ENCODE assay signal across 11 cellular contexts in the genomic region with DNA sequence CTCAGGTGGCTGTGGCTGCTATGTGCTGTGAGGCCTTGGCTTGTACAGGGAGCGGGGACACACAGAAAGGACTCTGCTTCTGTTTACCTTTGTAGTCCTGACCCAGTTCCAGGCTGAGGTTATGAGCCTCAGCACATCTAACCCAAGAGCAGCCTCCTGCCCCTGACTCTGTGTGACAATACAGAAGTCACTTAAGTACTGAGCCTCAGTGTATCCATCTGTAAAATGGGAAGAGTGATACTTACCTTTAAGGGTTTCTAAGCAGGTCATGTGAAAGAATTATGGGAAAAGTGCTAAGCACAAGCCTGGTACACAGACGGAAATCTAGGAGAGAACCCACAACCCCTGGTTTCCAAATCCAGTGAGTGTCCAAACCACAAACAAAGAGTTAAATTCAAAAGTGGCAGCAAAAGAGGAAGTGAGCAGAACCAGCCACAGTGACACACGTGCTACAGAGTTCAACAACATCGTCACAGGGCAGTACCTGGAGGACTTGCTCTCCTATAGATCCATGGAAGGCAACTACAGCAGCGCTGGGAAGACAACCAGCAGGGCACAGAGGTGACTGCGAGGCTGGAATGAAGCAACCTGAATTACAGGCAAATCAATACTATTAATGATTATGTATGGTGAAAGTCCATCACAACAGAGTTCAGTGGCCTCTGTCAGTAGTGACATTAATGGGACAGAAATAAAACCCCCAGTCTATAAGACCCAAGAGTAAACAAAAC. TPM values are rescaled to one million over a fixed set of nuclear protein-coding genes. Genes with fewer than 3 reads are reported as not detected.
DNase-seq lines count a peak whose midpoint lies in the region; ATAC-seq and TF ChIP-seq lines count a peak whose summit lies in the region.
"Had no signal": no experiment of that assay in that cellular context is flagged by ENCODE, and none has a peak within 500 bp of the region (broad histone marks: within the 10 kb centered on the region; RNA-seq: fewer than 3 reads in every experiment).

No MANE protein-coding gene starts in this region.

- H3K27me3 ChIP-seq in PC-9 (ENCODE audit: insufficient read depth, low read depth): no peaks in the 10 kb centered on the region

- no peak overlapping the region for H3K4me3 ChIP-seq in PC-9

- H3F3A ChIP-seq in PC-9 (ENCODE audit: insufficient read depth, low read depth): no peaks in the 10 kb centered on the region

- DNase-seq in OCI-M1 (lab: John Stamatoyannopoulos, UW): peak; percentile 87
- peak; percentile 70 for DNase-seq in naive B cell
- no peak for DNase-seq in Right ventricle myocardium inferior (ENCODE audit: missing footprints)
- no peak for DNase-seq in Ammon's horn (ENCODE audit: low spot score)
- no peak for DNase-seq in PC-9
- no peak for DNase-seq in DMS79 treated with DMSO at 0.1 percent for 48 hours (lab: John Stamatoyannopoulos, UW)
- DNase-seq: foreskin fibroblast; NCI-H2029 treated with DMSO at 0.1 percent for 48 hours; stimulated activated CD4-positive, alpha-beta T cell treated with anti-CD3 and anti-CD28 coated beads, Interleukin-4, amount 100 ng/mL, for 4 hours had no signal

- H3K27me3 Mint-ChIP-seq in naive B cell: no peaks in the 10 kb centered on the region

- H3K4me1 ChIP-seq in PC-9 (replicated peaks; ENCODE audit: insufficient read depth): no peaks in the 10 kb centered on the region

- no peaks in the 10 kb centered on the region for H3K9me3 Mint-ChIP-seq in naive B cell

- H3K4me3 Mint-ChIP-seq in naive B cell: peak overlapping the region; percentile 20 to 76 (median 58)

- no peaks in the 10 kb centered on the region for H3K9me2 ChIP-seq in PC-9 (ENCODE audit: insufficient read depth)

- no TSS peak for BruUV-seq in PC-9 (replicated peaks; lab: Mats Ljungman, UMichigan)

- H3K4me1 Mint-ChIP-seq in naive B cell: peaks cover 36 to 67% (median 65%) of the 10 kb centered on the region in 3 donors

- H3K9me3 ChIP-seq in PC-9 (ENCODE audit: insufficient read depth, low read depth): no peaks in the 10 kb centered on the region

- ATAC-seq in GM18519 (IDR thresholded peaks at IDR 0.05; ENCODE audit: low FRiP score, unreplicated experiment) (peak; percentile 52), HG02759 (IDR thresholded peaks at IDR 0.05; ENCODE audit: unreplicated experiment) (peak; percentile 56), naive B cell (ENCODE audit: low read depth in 2 of 2) (peak; percentile 96 to 98), Right ventricle myocardium inferior (no peak)

- no peak overlapping the region for H3K4me2 ChIP-seq in PC-9

- TF ChIP-seq CTCF in PC-9 (conservative IDR thresholded peaks at IDR 0.05): no peak

- peaks cover 30% of the 10 kb centered on the region for H4K20me1 ChIP-seq in PC-9 (ENCODE audit: insufficient read depth)

- H2AFZ ChIP-seq in PC-9: no peak overlapping the region

- CTCF ChIA-PET in PC-9 (lab: Charles Lee): no interaction called here

- H3K36me3 Mint-ChIP-seq in naive B cell: peaks cover 0 to 16% of the 10 kb centered on the region in 2 donors

- intact Hi-C loops in Right ventricle myocardium inferior (cut with DNase I) (no loop called here), PC-9 (cut with micrococcal nuclease; ENCODE audit: unreplicated experiment) (no loop called here)

- POLR2A ChIA-PET in PC-9 (lab: Charles Lee; ENCODE audit: unreplicated experiment): no interaction called here

- no peak overlapping the region for H3K27ac ChIP-seq in PC-9

- peaks cover 13% of the 10 kb centered on the region; the same call in 1 of the 2 replicates for H3K36me3 ChIP-seq in PC-9 (ENCODE audit: low read depth)

- H3K27ac Mint-ChIP-seq in naive B cell: peak overlapping the region; percentile 87 to 97 (median 94)

- H3K79me2 ChIP-seq in PC-9 (ENCODE audit: low read depth): peaks cover 25% of the 10 kb centered on the region

RNA-seq across cellular contexts. Expression of gene TRIM26, which starts 12.5 kb away (rescaled TPM):
- 10 to 100 TPM; 20.4 to 70.0 (median 48.2) TPM for polyA plus RNA-seq in naive B cell (ENCODE audit: low read depth in 6 of 6)
- total RNA-seq in Right ventricle myocardium inferior (20.6 TPM), PC-9 (2021) (45.3 and 53.9 TPM in 2 replicates)

RNA-seq across cellular contexts. Expression of gene TRIM15, which starts 37.4 kb away (rescaled TPM):
- polyA plus RNA-seq in naive B cell (ENCODE audit: low read depth in 6 of 6): not detected
- total RNA-seq in Right ventricle myocardium inferior (not detected), PC-9 (2021) (not detected in 2 replicates)

RNA-seq across cellular contexts. Expression of gene TRIM10, which starts 39.7 kb away (rescaled TPM):
- polyA plus RNA-seq in naive B cell (ENCODE audit: low read depth in 6 of 6): under 1 TPM in 1 of 6 donors, not detected in 5; 0.18 TPM
- total RNA-seq in Right ventricle myocardium inferior (not detected), PC-9 (2021) (not detected in 2 replicates)

Comparison
In these comparisons a context has a peak if more than half of its experiments do, and no peak if none do; other contexts are left out.
1. DNase-seq: peak in OCI-M1 (single experiment) and naive B cell (single experiment); none in Right ventricle myocardium inferior (single experiment), Ammon's horn (single experiment), PC-9 (0 of 2) and DMS79 treated with DMSO at 0.1 percent for 48 hours (single experiment).